Comparison of ENCODE assay signal across 11 cellular contexts in the genomic region with DNA sequence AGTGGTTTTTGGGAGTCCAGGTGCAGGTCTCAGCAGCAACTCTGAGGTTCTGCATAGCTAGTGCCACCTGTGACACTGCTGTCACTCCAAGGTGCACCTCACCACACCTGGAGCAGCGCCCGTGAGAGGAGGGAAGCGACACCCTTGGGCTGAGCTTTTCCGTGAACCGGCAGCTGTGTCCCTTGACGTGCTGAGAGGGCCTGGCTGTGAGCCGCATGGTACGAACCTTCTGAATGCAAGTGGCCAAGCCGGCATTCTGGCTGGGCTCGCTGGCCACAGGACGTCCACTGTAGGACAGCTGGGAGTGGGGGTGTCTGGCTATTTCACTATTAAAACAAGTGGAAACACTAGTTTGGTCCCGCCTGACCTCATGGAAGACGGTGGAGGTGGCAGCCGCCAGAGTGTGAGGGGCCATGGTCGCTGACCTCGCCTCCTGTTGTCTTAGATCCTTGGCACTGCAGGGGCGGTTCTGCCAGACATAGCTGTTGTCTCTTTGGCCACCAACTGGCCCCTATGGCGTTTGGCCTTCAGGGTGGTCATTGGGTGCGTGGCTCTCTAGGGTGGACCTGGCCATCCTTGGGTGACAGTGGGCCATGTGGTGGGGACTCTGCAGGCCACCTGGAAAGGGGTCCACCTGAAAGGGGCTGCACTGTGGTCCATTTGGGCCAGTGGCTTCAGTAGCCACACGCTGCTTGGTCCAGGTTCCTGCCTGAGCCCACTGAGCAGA. TPM values are rescaled to one million over a fixed set of nuclear protein-coding genes. Genes with fewer than 3 reads are reported as not detected.
DNase-seq lines count a peak whose midpoint lies in the region; ATAC-seq and TF ChIP-seq lines count a peak whose summit lies in the region.
"Had no signal": no experiment of that assay in that cellular context is flagged by ENCODE, and none has a peak within 500 bp of the region (broad histone marks: within the 10 kb centered on the region; RNA-seq: fewer than 3 reads in every experiment).

No MANE protein-coding gene starts in this region.

- H2AFZ ChIP-seq in H9 (ENCODE audit: low read length) = no peak overlapping the region

- no peaks in the 10 kb centered on the region for H3K79me1 ChIP-seq in H9 (ENCODE audit: insufficient read depth, low read depth, low read length, poor library complexity, severe bottlenecking)

- intact Hi-C loops in activated CD4-positive, alpha-beta T cell treated with anti-CD3 and anti-CD28 coated beads for 36 hours (cut with DNase I, micrococcal nuclease) = no loop called here
- intact Hi-C loops in psoas muscle (cut with DNase I) = no loop called here

- H3K4ac ChIP-seq in H9 (ENCODE audit: low read depth, low read length) = no peak overlapping the region

- no CpG with 5 or more reads among the region's 20 CpGs for WGBS in H9 (ENCODE audit: extremely low coverage, insufficient read length, low lambda C conversion rate)
- 47 to 63% (median 52%) methylated on average over 20 of the region's 20 CpGs for WGBS in psoas muscle, 3 donors

- peak overlapping the region; percentile 85 for H3K27ac Mint-ChIP-seq in activated CD4-positive, alpha-beta T cell treated with anti-CD3 and anti-CD28 coated beads, Interleukin-2, amount 10 ng/mL, durations not matched to agents 7 days and 5 days
- no peak overlapping the region for H3K27ac Mint-ChIP-seq in activated CD4-positive, alpha-beta T cell treated with anti-CD3 and anti-CD28 coated beads for 36 hours
- peak overlapping the region in 1 of 3 experiments; percentile 84; a peak in 1 of 7 replicates for H3K27ac Mint-ChIP-seq in H9
- H3K27ac Mint-ChIP-seq in effector memory CD8-positive, alpha-beta T cell = no peak overlapping the region

- no peaks in the 10 kb centered on the region for H3K27me3 Mint-ChIP-seq in activated CD4-positive, alpha-beta T cell treated with anti-CD3 and anti-CD28 coated beads, Interleukin-2, amount 10 ng/mL, durations not matched to agents 7 days and 5 days
- H3K27me3 Mint-ChIP-seq in activated CD4-positive, alpha-beta T cell treated with anti-CD3 and anti-CD28 coated beads for 36 hours = no peaks in the 10 kb centered on the region
- no peaks in the 10 kb centered on the region; the same call in 1 of the 2 replicates for H3K27me3 Mint-ChIP-seq in H9 (ENCODE audit: low read depth)
- no peaks in the 10 kb centered on the region for H3K27me3 Mint-ChIP-seq in effector memory CD8-positive, alpha-beta T cell

- no peak overlapping the region for H2BK20ac ChIP-seq in H9 (ENCODE audit: low read depth, low read length, poor library complexity, severe bottlenecking)

- TF ChIP-seq CTCF in H9 (conservative IDR thresholded peaks at IDR 0.05) (no peak), psoas muscle (IDR thresholded peaks at IDR 0.05) (no peak), GM10266 (IDR thresholded peaks at IDR 0.05; ENCODE audit: control insufficient read depth, insufficient read depth, low read depth, missing control alignments) (no peak)

- H3K23me2 ChIP-seq in H9 (ENCODE audit: insufficient read length, low read depth, low read length, poor library complexity, severe bottlenecking) = no peaks in the 10 kb centered on the region

- H3K27me3 ChIP-seq in H9 (ENCODE audit: insufficient read depth, low read length) = no peaks in the 10 kb centered on the region
- H3K27me3 ChIP-seq in psoas muscle (ENCODE audit: insufficient read depth in 3 of 3, low read length in 2 of 3) = no peaks in the 10 kb centered on the region
- H3K27me3 ChIP-seq: esophagus squamous epithelium had no signal

- no peak overlapping the region for H3K23ac ChIP-seq in H9 (ENCODE audit: insufficient read length, low read depth, low read length)

- no peak overlapping the region for H3K4me2 ChIP-seq in H9 (ENCODE audit: insufficient read depth, insufficient read length, low read length)

- H2AK5ac ChIP-seq in H9 (ENCODE audit: insufficient read length, low read length) = no peak overlapping the region

- peaks cover 4% of the 10 kb centered on the region; the same call in 1 of the 2 replicates for H3K79me2 ChIP-seq in H9 (ENCODE audit: insufficient read depth, low read length)

- H4K5ac ChIP-seq in H9 (ENCODE audit: insufficient read length, low read depth, low read length) = no peak overlapping the region

- H3K4me1 ChIP-seq in H9 (ENCODE audit: insufficient read depth, low read length) (no peaks in the 10 kb centered on the region), psoas muscle (peaks cover 46% of the 10 kb centered on the region)

- no peak overlapping the region for H4K91ac ChIP-seq in H9 (ENCODE audit: insufficient read length, low read depth, low read length)

- H3K36me3 Mint-ChIP-seq in activated CD4-positive, alpha-beta T cell treated with anti-CD3 and anti-CD28 coated beads, Interleukin-2, amount 10 ng/mL, durations not matched to agents 7 days and 5 days (ENCODE audit: low read depth) = no peaks in the 10 kb centered on the region
- H3K36me3 Mint-ChIP-seq in activated CD4-positive, alpha-beta T cell treated with anti-CD3 and anti-CD28 coated beads for 36 hours (ENCODE audit: low read depth) = no peaks in the 10 kb centered on the region
- H3K36me3 Mint-ChIP-seq in H9 (ENCODE audit: insufficient read depth in 1 of 3, low read depth in 3 of 3) = no peaks in the 10 kb centered on the region
- peaks cover 3% of the 10 kb centered on the region for H3K36me3 Mint-ChIP-seq in effector memory CD8-positive, alpha-beta T cell (ENCODE audit: insufficient read depth)

- no peak overlapping the region for H3K4me3 ChIP-seq in psoas muscle
- H3K4me3 ChIP-seq: esophagus squamous epithelium had no signal

- H3K9ac ChIP-seq in H9 (ENCODE audit: extremely low read depth, insufficient read length, low read length) = no peak overlapping the region

- no peak for DNase-seq in activated CD4-positive, alpha-beta T cell treated with anti-CD3 and anti-CD28 coated beads, Interleukin-2, amount 10 ng/mL, durations not matched to agents 7 days and 5 days
- DNase-seq in activated CD4-positive, alpha-beta T cell treated with anti-CD3 and anti-CD28 coated beads for 36 hours = no peak
- DNase-seq in H9 (peak; percentile 24), psoas muscle (peak in 1 of 2 donors; percentile 54), GM10266 (ENCODE audit: extremely low spot score) (no peak), SIG-M5 treated with dmso at 0.1 percent for 504 hours (lab: John Stamatoyannopoulos, UW; ENCODE audit: unreplicated experiment) (no peak)
- DNase-seq in effector memory CD8-positive, alpha-beta T cell = no peak
- DNase-seq: esophagus squamous epithelium, HCEC 1CT, NCI-H2227 treated with DMSO at 0.1 percent for 48 hours had no signal

- H3T11ph ChIP-seq in H9 (ENCODE audit: low read length) = no peak overlapping the region

- H2BK12ac ChIP-seq in H9 (ENCODE audit: insufficient read length, low read depth, low read length) = no peak overlapping the region

- no peaks in the 10 kb centered on the region for H3K36me3 ChIP-seq in psoas muscle (ENCODE audit: insufficient read depth in 1 of 2, low read depth in 1 of 2)
- H3K36me3 ChIP-seq: esophagus squamous epithelium had no signal

- H2BK15ac ChIP-seq in H9 (ENCODE audit: low read depth, low read length) = no peak overlapping the region

- H4K8ac ChIP-seq in H9 (replicated peaks; ENCODE audit: insufficient read length, low read depth, low read length) = no peak overlapping the region

- no peak overlapping the region; the same call in 1 of the 2 replicates for H3K14ac ChIP-seq in H9 (ENCODE audit: insufficient read depth, low read length)

- no peak overlapping the region for H3K56ac ChIP-seq in H9 (ENCODE audit: insufficient read length, low read depth, low read length)

- H3K4me1 Mint-ChIP-seq in activated CD4-positive, alpha-beta T cell treated with anti-CD3 and anti-CD28 coated beads, Interleukin-2, amount 10 ng/mL, durations not matched to agents 7 days and 5 days = peaks cover 28% of the 10 kb centered on the region
- peaks cover 54% of the 10 kb centered on the region for H3K4me1 Mint-ChIP-seq in activated CD4-positive, alpha-beta T cell treated with anti-CD3 and anti-CD28 coated beads for 36 hours
- H3K4me1 Mint-ChIP-seq in H9 = peaks cover 2 to 6% of the 10 kb centered on the region in 2 experiments; a peak in 2 of 4 replicates
- H3K4me1 Mint-ChIP-seq in effector memory CD8-positive, alpha-beta T cell (ENCODE audit: low read depth in 2 of 2) = peaks cover 12 to 32% of the 10 kb centered on the region in 2 donors

- H3K18ac ChIP-seq in H9 (ENCODE audit: insufficient read length, low read depth, low read length) = no peak overlapping the region

- CTCF ChIA-PET in activated CD4-positive, alpha-beta T cell treated with anti-CD3 and anti-CD28 coated beads, Interleukin-2, amount 10 ng/mL, durations not matched to agents 7 days and 5 days (lab: Charles Lee) = interaction anchor here (1.3 to 2.2 kb wide), 2 partner anchors 10 to 71 kb away, joined by 3 to 7 read pairs; no protein-coding TSS in a partner anchor
- CTCF ChIA-PET in activated CD4-positive, alpha-beta T cell treated with anti-CD3 and anti-CD28 coated beads for 36 hours (lab: Charles Lee) = interaction anchor here (1.7 kb wide), 1 partner anchor 10 kb away, joined by 9 read pairs; no protein-coding TSS in a partner anchor

- H2BK120ac ChIP-seq in H9 (ENCODE audit: low read depth, low read length, poor library complexity, severe bottlenecking) = no peak overlapping the region

- H3K27ac ChIP-seq in H9 (ENCODE audit: insufficient read length, low read depth, low read length) (no peak overlapping the region), psoas muscle (no peak overlapping the region)

- H2BK5ac ChIP-seq in H9 (ENCODE audit: insufficient read length, low read length) = no peak overlapping the region

- no peaks in the 10 kb centered on the region for H4K20me1 ChIP-seq in H9 (ENCODE audit: control insufficient read depth, insufficient read depth, insufficient read length)

- no peaks in the 10 kb centered on the region for H3K9me3 Mint-ChIP-seq in activated CD4-positive, alpha-beta T cell treated with anti-CD3 and anti-CD28 coated beads, Interleukin-2, amount 10 ng/mL, durations not matched to agents 7 days and 5 days
- no peaks in the 10 kb centered on the region for H3K9me3 Mint-ChIP-seq in activated CD4-positive, alpha-beta T cell treated with anti-CD3 and anti-CD28 coated beads for 36 hours (ENCODE audit: low read depth)
- no peaks in the 10 kb centered on the region for H3K9me3 Mint-ChIP-seq in H9
- no peaks in the 10 kb centered on the region for H3K9me3 Mint-ChIP-seq in effector memory CD8-positive, alpha-beta T cell

- no peak for ATAC-seq in activated CD4-positive, alpha-beta T cell treated with anti-CD3 and anti-CD28 coated beads for 36 hours
- no peak for ATAC-seq in effector memory CD8-positive, alpha-beta T cell (replicated peaks)
- ATAC-seq in psoas muscle (peak; percentile 59 to 73 (median 69)), HG03432 (IDR thresholded peaks at IDR 0.05; ENCODE audit: unreplicated experiment) (no peak)

- POLR2A ChIA-PET in activated CD4-positive, alpha-beta T cell treated with anti-CD3 and anti-CD28 coated beads, Interleukin-2, amount 10 ng/mL, durations not matched to agents 7 days and 5 days (lab: Charles Lee) = no interaction called here
- POLR2A ChIA-PET in activated CD4-positive, alpha-beta T cell treated with anti-CD3 and anti-CD28 coated beads for 36 hours (lab: Charles Lee) = no interaction called here

- H3K9me3 ChIP-seq in H9 (ENCODE audit: control insufficient read depth, low read depth, low read length) = no peaks in the 10 kb centered on the region
- no peaks in the 10 kb centered on the region for H3K9me3 ChIP-seq in psoas muscle
- H3K9me3 ChIP-seq: esophagus squamous epithelium had no signal

- H3K4me3 Mint-ChIP-seq in activated CD4-positive, alpha-beta T cell treated with anti-CD3 and anti-CD28 coated beads, Interleukin-2, amount 10 ng/mL, durations not matched to agents 7 days and 5 days = no peak overlapping the region
- no peak overlapping the region for H3K4me3 Mint-ChIP-seq in activated CD4-positive, alpha-beta T cell treated with anti-CD3 and anti-CD28 coated beads for 36 hours
- H3K4me3 Mint-ChIP-seq in H9 = no peak overlapping the region
- peak overlapping the region; percentile 27 to 65 for H3K4me3 Mint-ChIP-seq in effector memory CD8-positive, alpha-beta T cell

RNA-seq across cellular contexts. Expression of gene INPP5A, which starts 12.9 kb away (rescaled TPM):
- 1 to 10 TPM; 9.1 to 9.9 TPM for total RNA-seq in activated CD4-positive, alpha-beta T cell treated with anti-CD3 and anti-CD28 coated beads, Interleukin-2, amount 10 ng/mL, durations not matched to agents 7 days and 5 days
- total RNA-seq in activated CD4-positive, alpha-beta T cell treated with anti-CD3 and anti-CD28 coated beads for 36 hours = 1 to 10 TPM; 8.1 to 9.3 TPM
- 17.7 and 19.1 TPM in 2 replicates for total RNA-seq in H9 (2021)
- 10 to 100 TPM; 38.2 to 48.8 (median 42.2) TPM for total RNA-seq in psoas muscle
- 10 to 100 TPM; 15.1 to 44.3 (median 29.5) TPM for polyA plus RNA-seq in psoas muscle

Comparison
In these comparisons a context has a peak if more than half of its experiments do, and no peak if none do; other contexts are left out.
1. H3K4me3 Mint-ChIP-seq: peak in effector memory CD8-positive, alpha-beta T cell (2 of 2); none in activated CD4-positive, alpha-beta T cell treated with anti-CD3 and anti-CD28 coated beads, Interleukin-2, amount 10 ng/mL, durations not matched to agents 7 days and 5 days (single experiment), activated CD4-positive, alpha-beta T cell treated with anti-CD3 and anti-CD28 coated beads for 36 hours (single experiment) and H9 (0 of 2).
2. ATAC-seq: peak in psoas muscle (4 of 4); none in activated CD4-positive, alpha-beta T cell treated with anti-CD3 and anti-CD28 coated beads for 36 hours (single experiment), effector memory CD8-positive, alpha-beta T cell (single experiment) and HG03432 (single experiment).